In the genomic region with DNA sequence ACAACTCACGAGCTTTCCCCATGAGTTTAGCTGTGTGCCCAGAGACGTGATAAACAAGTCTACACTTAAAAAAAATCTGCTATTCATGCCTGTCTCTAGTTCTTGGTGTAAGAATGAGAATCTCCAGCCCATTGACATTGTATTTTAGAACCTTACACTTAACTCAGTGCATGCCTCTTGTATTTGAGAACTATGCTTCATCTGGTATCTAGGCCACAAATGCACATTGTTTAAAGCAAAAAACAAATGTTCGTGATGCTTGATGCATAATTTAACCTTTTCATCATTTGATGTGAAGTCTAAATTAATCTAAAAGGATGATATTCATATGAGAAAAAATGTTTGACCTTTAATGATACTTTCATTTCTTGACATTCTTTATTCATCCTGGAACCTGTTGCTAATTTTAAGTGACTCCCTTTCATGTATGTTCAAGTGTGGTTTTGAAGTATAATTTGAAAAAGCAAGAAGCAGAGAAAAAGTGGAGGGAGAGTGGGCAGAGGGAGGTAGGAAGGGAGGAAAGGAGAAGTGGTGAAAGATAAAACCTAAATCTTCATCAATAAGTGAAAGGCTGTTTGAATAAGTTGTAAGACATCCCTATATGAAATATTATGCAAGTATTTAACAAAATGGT, we compare ENCODE assay signal across 1 cellular context.
TF ChIP-seq lines count a peak whose summit lies in the region.

No MANE protein-coding gene starts in this region.

TF ChIP-seq in A549, 52 proteins besides CTCF, POLR2A, EP300 and RAD21 (continued from another document):
- TF ChIP-seq, protein P1, sequence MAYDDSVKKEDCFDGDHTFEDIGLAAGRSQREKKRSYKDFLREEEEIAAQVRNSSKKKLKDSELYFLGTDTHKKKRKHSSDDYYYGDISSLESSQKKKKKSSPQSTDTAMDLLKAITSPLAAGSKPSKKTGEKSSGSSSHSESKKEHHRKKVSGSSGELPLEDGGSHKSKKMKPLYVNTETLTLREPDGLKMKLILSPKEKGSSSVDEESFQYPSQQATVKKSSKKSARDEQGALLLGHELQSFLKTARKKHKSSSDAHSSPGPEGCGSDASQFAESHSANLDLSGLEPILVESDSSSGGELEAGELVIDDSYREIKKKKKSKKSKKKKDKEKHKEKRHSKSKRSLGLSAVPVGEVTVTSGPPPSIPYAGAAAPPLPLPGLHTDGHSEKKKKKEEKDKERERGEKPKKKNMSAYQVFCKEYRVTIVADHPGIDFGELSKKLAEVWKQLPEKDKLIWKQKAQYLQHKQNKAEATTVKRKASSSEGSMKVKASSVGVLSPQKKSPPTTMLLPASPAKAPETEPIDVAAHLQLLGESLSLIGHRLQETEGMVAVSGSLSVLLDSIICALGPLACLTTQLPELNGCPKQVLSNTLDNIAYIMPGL (CRISPR knock-in tag; IDR thresholded peaks at IDR 0.05; ENCODE audit: borderline replicate concordance), result no peak
- no peak for TF ChIP-seq FOSB (CRISPR knock-in tag; IDR thresholded peaks at IDR 0.05)
